Comparison of ENCODE assay signal across 8 cellular contexts in genomic region chr17:28948873-28949184, GRCh38. TPM values are rescaled to one million over a fixed set of nuclear protein-coding genes. Genes with fewer than 3 reads are reported as not detected.
DNase-seq lines count a peak whose midpoint lies in the region; ATAC-seq and TF ChIP-seq lines count a peak whose summit lies in the region.

No MANE protein-coding gene starts in this region.

- 0 to 2% (median 1%) methylated on average over 10 to 15 of the region's 15 CpGs for WGBS in adrenal gland, 4 donors
- 2% methylated on average over 15 of the region's 15 CpGs for WGBS in thyroid gland, 2 donors

- no peak for ATAC-seq in activated T-cell treated with anti-CD3 and anti-CD28 coated beads, Interleukin-2, amount 50 U/mL, for 4 hours
- ATAC-seq in left lung (no peak), GM18502 (IDR thresholded peaks at IDR 0.05; ENCODE audit: poor library complexity, unreplicated experiment) (no peak)

- H3K4me3 ChIP-seq in adrenal gland (peak overlapping the region; percentile 38 to 90 (median 66)), left lung (peak overlapping the region; percentile 90 to 98), thyroid gland (replicated peaks in 1 of 3) (peak overlapping the region; percentile 5 to 90 (median 71))

- H3K27me3 Mint-ChIP-seq in activated T-cell treated with anti-CD3 and anti-CD28 coated beads, Interleukin-2, amount 50 U/mL, for 4 hours (ENCODE audit: low read depth) = no peaks in the 10 kb centered on the region

- intact Hi-C loops in adrenal gland (cut with DNase I) (no loop called here), left lung (cut with DNase I) (no loop called here), thyroid gland (cut with DNase I) (loop anchor here (5.0 kb wide), 1 partner anchor 42 kb away; no protein-coding TSS in a partner anchor)

- H3K9me3 ChIP-seq in adrenal gland (replicated peaks in 1 of 3) (no peaks in the 10 kb centered on the region), left lung (no peaks in the 10 kb centered on the region), thyroid gland (no peaks in the 10 kb centered on the region)

- peak in 1 of 6 experiments; percentile 18 for TF ChIP-seq CTCF in adrenal gland (IDR thresholded peaks at IDR 0.05)
- no peak for TF ChIP-seq CTCF in left lung (IDR thresholded peaks at IDR 0.05)
- no peak for TF ChIP-seq CTCF in thyroid gland (IDR thresholded peaks at IDR 0.05)

- H3K36me3 ChIP-seq in adrenal gland (replicated peaks in 1 of 2) = peaks cover 0 to 7% of the 10 kb centered on the region in 2 donors
- no peaks in the 10 kb centered on the region for H3K36me3 ChIP-seq in left lung
- no peaks in the 10 kb centered on the region for H3K36me3 ChIP-seq in thyroid gland

- POLR2A ChIA-PET in HEK293T (lab: Yijun Ruan, JAX) = interaction anchor here (0.8 to 2.7 kb wide), 6 partner anchors 11 to 228 kb away, joined by 3 to 15 read pairs (median 12); partner anchors contain the start of genes FLOT2 and RPL23A

- CTCF ChIA-PET in HEK293T (lab: Yijun Ruan, JAX) = interaction anchor here (0.7 to 1.6 kb wide), 3 partner anchors 14 to 437 kb away, joined by 3 to 8 read pairs (median 3); no protein-coding TSS in a partner anchor

- peaks cover 10 to 51% of the 10 kb centered on the region in 2 donors for H3K4me1 ChIP-seq in adrenal gland (replicated peaks in 1 of 2)
- peaks cover 36 to 61% of the 10 kb centered on the region in 2 donors for H3K4me1 ChIP-seq in left lung
- H3K4me1 ChIP-seq in thyroid gland = peaks cover 19 to 51% of the 10 kb centered on the region in 2 donors

- TF ChIP-seq POLR2A in adrenal gland (IDR thresholded peaks at IDR 0.05) = no peak
- no peak for TF ChIP-seq POLR2A in thyroid gland (IDR thresholded peaks at IDR 0.05)

- H3K27ac ChIP-seq in adrenal gland (peak overlapping the region; percentile 70 to 98 (median 93)), left lung (peak overlapping the region; percentile 91 to 99), thyroid gland (peak overlapping the region; percentile 87 to 95 (median 89))

- H3K4me3 Mint-ChIP-seq in activated T-cell treated with anti-CD3 and anti-CD28 coated beads, Interleukin-2, amount 50 U/mL, for 4 hours = peak overlapping the region; percentile 93

- H3K27me3 ChIP-seq in adrenal gland (no peaks in the 10 kb centered on the region), left lung (no peaks in the 10 kb centered on the region), thyroid gland (no peaks in the 10 kb centered on the region)

- DNase-seq in activated T-cell treated with anti-CD3 and anti-CD28 coated beads, Interleukin-2, amount 50 U/mL, for 4 hours = no peak
- no peak for DNase-seq in activated T-cell treated with anti-CD3 and anti-CD28 coated beads, Interleukin-2, amount 50 U/mL, for 1 hour
- peak in 1 of 7 donors; percentile 53 for DNase-seq in adrenal gland
- DNase-seq in left lung = no peak
- DNase-seq in thyroid gland = no peak
- no peak for DNase-seq in HEK293T (ENCODE audit: extremely low spot score)
- DNase-seq in HuH-7 (ENCODE audit: low spot score) = no peak

- peaks cover 47% of the 10 kb centered on the region for H3K4me1 Mint-ChIP-seq in activated T-cell treated with anti-CD3 and anti-CD28 coated beads, Interleukin-2, amount 50 U/mL, for 4 hours (ENCODE audit: low read depth)

- H3K9me3 Mint-ChIP-seq in activated T-cell treated with anti-CD3 and anti-CD28 coated beads, Interleukin-2, amount 50 U/mL, for 4 hours = no peaks in the 10 kb centered on the region

- H3K36me3 Mint-ChIP-seq in activated T-cell treated with anti-CD3 and anti-CD28 coated beads, Interleukin-2, amount 50 U/mL, for 4 hours (ENCODE audit: insufficient read depth) = peaks cover 13% of the 10 kb centered on the region

TF ChIP-seq in HEK293T, 16 proteins besides CTCF, POLR2A, EP300 and RAD21:
- TF ChIP-seq CTBP1 (IDR thresholded peaks at IDR 0.05; ENCODE audit: borderline replicate concordance) (no peak), BHLHE40 (IDR thresholded peaks at IDR 0.05; ENCODE audit: borderline replicate concordance) (no peak), ELF4 (IDR thresholded peaks at IDR 0.05) (no peak), TARDBP (IDR thresholded peaks at IDR 0.05) (no peak), SP1 (IDR thresholded peaks at IDR 0.05) (no peak), ARNT (IDR thresholded peaks at IDR 0.05) (no peak), LEF1 (IDR thresholded peaks at IDR 0.05; ENCODE audit: borderline replicate concordance) (no peak), PKNOX1 (IDR thresholded peaks at IDR 0.05) (no peak), FOXA1 (IDR thresholded peaks at IDR 0.05) (no peak), NFRKB (IDR thresholded peaks at IDR 0.05) (no peak), ZNF384 (IDR thresholded peaks at IDR 0.05) (no peak), HDGF (IDR thresholded peaks at IDR 0.05; ENCODE audit: borderline replicate concordance) (no peak)

RNA-seq across cellular contexts. Expression of gene PHF12, which starts 2.5 kb away (rescaled TPM):
- total RNA-seq in activated T-cell treated with anti-CD3 and anti-CD28 coated beads, Interleukin-2, amount 50 U/mL, for 4 hours = 10 to 100 TPM; 45.2 to 48.6 (median 47.8) TPM
- total RNA-seq in adrenal gland (10 to 100 TPM; 19.6 to 47.9 (median 35.0) TPM), left lung (10 to 100 TPM; 32.1 to 45.8 TPM), thyroid gland (10 to 100 TPM; 22.0 to 62.9 (median 60.1) TPM)
- polyA plus RNA-seq in adrenal gland = 10 to 100 TPM; 16.2 to 22.7 (median 18.7) TPM

RNA-seq across cellular contexts. Expression of gene DHRS13, which starts 46.0 kb away (rescaled TPM):
- total RNA-seq in activated T-cell treated with anti-CD3 and anti-CD28 coated beads, Interleukin-2, amount 50 U/mL, for 4 hours = 10 to 100 TPM; 20.7 to 24.5 (median 21.8) TPM
- total RNA-seq in adrenal gland = 10 to 100 TPM in 7 of 8 donors, 1 to 10 TPM in 1; 4.4 to 23.5 (median 14.7) TPM
- polyA plus RNA-seq in adrenal gland = 10 to 100 TPM in 2 of 3 donors, 1 to 10 TPM in 1; 8.9 to 15.4 (median 10.5) TPM
- 10 to 100 TPM in 1 of 2 donors, 1 to 10 TPM in 1; 8.8 to 16.9 TPM for total RNA-seq in left lung
- 10 to 100 TPM; 10.6 to 16.2 (median 13.3) TPM for total RNA-seq in thyroid gland

RNA-seq across cellular contexts. Expression of gene FLOT2, which starts 51.3 kb away (rescaled TPM):
- 10 to 100 TPM; 48.3 to 62.9 (median 59.3) TPM for total RNA-seq in activated T-cell treated with anti-CD3 and anti-CD28 coated beads, Interleukin-2, amount 50 U/mL, for 4 hours
- 100 to 1,000 TPM in 2 of 8 donors, 10 to 100 TPM in 6; 48.4 to 193 (median 86.5) TPM for total RNA-seq in adrenal gland
- polyA plus RNA-seq in adrenal gland = 10 to 100 TPM; 36.8 to 43.3 (median 43.1) TPM
- 100 to 1,000 TPM in 1 of 2 donors, 10 to 100 TPM in 1; 95.7 to 171 TPM for total RNA-seq in left lung
- 10 to 100 TPM; 55.0 to 75.0 (median 62.7) TPM for total RNA-seq in thyroid gland

RNA-seq across cellular contexts. Expression of gene SEZ6, which starts 57.0 kb away (rescaled TPM):
- not detected for total RNA-seq in activated T-cell treated with anti-CD3 and anti-CD28 coated beads, Interleukin-2, amount 50 U/mL, for 4 hours
- total RNA-seq in adrenal gland = 1 to 10 TPM in 1 of 8 donors, under 1 TPM in 1, not detected in 6; 0.14 to 1.0 TPM
- polyA plus RNA-seq in adrenal gland = under 1 TPM; 0.18 to 0.88 (median 0.47) TPM
- total RNA-seq in left lung = under 1 TPM in 1 of 2 donors, not detected in 1; 0.09 TPM
- total RNA-seq in thyroid gland = not detected
